1 cellular context compared by ENCODE assay signal in genomic region chr1:167650266-167651160, GRCh38.
TF ChIP-seq lines count a peak whose summit lies in the region.

No MANE protein-coding gene starts in this region.

TF ChIP-seq in K562, 482 proteins besides CTCF, POLR2A, EP300 and RAD21 (continued from another document):
- TF ChIP-seq ZNF609 (CRISPR knock-in tag; IDR thresholded peaks at IDR 0.05; ENCODE audit: borderline replicate concordance) (no peak), ZNF318 (IDR thresholded peaks at IDR 0.05; ENCODE audit: borderline replicate concordance in 1 of 2, low read depth in 1 of 2) (no peak), TCF3 (CRISPR knock-in tag; IDR thresholded peaks at IDR 0.05) (no peak), MBD1 (CRISPR knock-in tag; IDR thresholded peaks at IDR 0.05) (no peak), ZNF696 (CRISPR knock-in tag; conservative IDR thresholded peaks at IDR 0.05) (no peak), POLR2AphosphoS2 (IDR thresholded peaks at IDR 0.05; ENCODE audit: low read length) (no peak), ZNF121 (CRISPR knock-in tag; conservative IDR thresholded peaks at IDR 0.05) (no peak), HNRNPK (IDR thresholded peaks at IDR 0.05; ENCODE audit: low read depth, low read length, poor library complexity, severe bottlenecking) (no peak), BMI1 (IDR thresholded peaks at IDR 0.05; ENCODE audit: low read length) (no peak), NBN (IDR thresholded peaks at IDR 0.05; ENCODE audit: low read depth) (no peak), ZNF398 (CRISPR knock-in tag; IDR thresholded peaks at IDR 0.05) (no peak)
- TF ChIP-seq, protein P1, sequence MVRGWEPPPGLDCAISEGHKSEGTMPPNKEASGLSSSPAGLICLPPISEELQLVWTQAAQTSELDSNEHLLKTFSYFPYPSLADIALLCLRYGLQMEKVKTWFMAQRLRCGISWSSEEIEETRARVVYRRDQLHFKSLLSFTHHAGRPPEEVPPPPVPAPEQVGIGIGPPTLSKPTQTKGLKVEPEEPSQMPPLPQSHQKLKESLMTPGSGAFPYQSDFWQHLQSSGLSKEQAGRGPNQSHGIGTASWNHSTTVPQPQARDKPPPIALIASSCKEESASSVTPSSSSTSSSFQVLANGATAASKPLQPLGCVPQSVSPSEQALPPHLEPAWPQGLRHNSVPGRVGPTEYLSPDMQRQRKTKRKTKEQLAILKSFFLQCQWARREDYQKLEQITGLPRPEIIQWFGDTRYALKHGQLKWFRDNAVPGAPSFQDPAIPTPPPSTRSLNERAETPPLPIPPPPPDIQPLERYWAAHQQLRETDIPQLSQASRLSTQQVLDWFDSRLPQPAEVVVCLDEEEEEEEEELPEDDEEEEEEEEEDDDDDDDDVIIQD (CRISPR knock-in tag; IDR thresholded peaks at IDR 0.05): no peak
